ENCODE assay signal across 18 cellular contexts in genomic region chr3:61645148-61645547, GRCh38.
DNase-seq lines count a peak whose midpoint lies in the region; TF ChIP-seq lines count a peak whose summit lies in the region.
"Had no signal": no experiment of that assay in that cellular context is flagged by ENCODE, and none has a peak within 500 bp of the region (broad histone marks: within the 10 kb centered on the region; RNA-seq: fewer than 3 reads in every experiment).

No MANE protein-coding gene starts in this region.

- TF ChIP-seq CTCF in HEK293 (tag by site-specific recombination; IDR thresholded peaks at IDR 0.05), result no peak
- no peak for TF ChIP-seq CTCF in thyroid gland (IDR thresholded peaks at IDR 0.05)
- no peak for TF ChIP-seq CTCF in left ventricle myocardium inferior (IDR thresholded peaks at IDR 0.05; ENCODE audit: borderline replicate concordance)

- TF ChIP-seq POLR2A in thyroid gland (IDR thresholded peaks at IDR 0.05), result no peak

- H3K27ac ChIP-seq in HEK293 (ENCODE audit: extremely low read depth, low read depth, low read length) (no peak overlapping the region), thyroid gland (no peak overlapping the region), left ventricle myocardium inferior (replicated peaks) (no peak overlapping the region)
- H3K27ac ChIP-seq: esophagus muscularis mucosa, upper lobe of right lung had no signal

- H3K36me3 ChIP-seq in HEK293 (ENCODE audit: control insufficient read depth in 2 of 2, insufficient read depth in 1 of 2, low read length in 2 of 2) (no peaks in the 10 kb centered on the region), thyroid gland (no peaks in the 10 kb centered on the region), left ventricle myocardium inferior (no peaks in the 10 kb centered on the region)
- H3K36me3 ChIP-seq: esophagus muscularis mucosa, upper lobe of right lung had no signal

- CTCF ChIA-PET in HEK293 (lab: Yijun Ruan, JAX), result interaction anchor here (0.6 kb wide), 1 partner anchor 216 kb away, joined by 3 read pairs; no protein-coding TSS in a partner anchor

- H3K27me3 ChIP-seq in thyroid gland (no peaks in the 10 kb centered on the region), left ventricle myocardium inferior (ENCODE audit: low read depth) (no peaks in the 10 kb centered on the region)
- H3K27me3 ChIP-seq: esophagus muscularis mucosa, upper lobe of right lung had no signal

- POLR2A ChIA-PET in HEK293 (lab: Yijun Ruan, JAX), result no interaction called here

- intact Hi-C loops in thyroid gland (cut with DNase I) (no loop called here), left ventricle myocardium inferior (cut with micrococcal nuclease) (no loop called here)

- WGBS in thyroid gland, 2 donors, result 95 to 100% methylated on average over 2 of the region's 2 CpGs

- H3K4me3 ChIP-seq in HEK293 (ENCODE audit: low read depth, low read length) (no peak overlapping the region), thyroid gland (replicated peaks in 1 of 3) (no peak overlapping the region), left ventricle myocardium inferior (no peak overlapping the region)
- H3K4me3 ChIP-seq: esophagus muscularis mucosa, GM12878, upper lobe of right lung had no signal

- DNase-seq in NCI-H2081 treated with DMSO at 0.1 percent for 48 hours (lab: John Stamatoyannopoulos, UW) (peak; percentile 23), SW480 (ENCODE audit: low spot score) (peak; percentile 32), myocyte (ENCODE audit: low read depth) (peak; percentile 96), SKM-1 (lab: John Stamatoyannopoulos, UW; ENCODE audit: unreplicated experiment) (no peak), thyroid gland (no peak), left ventricle myocardium inferior (no peak)
- DNase-seq: activated CD4-positive, alpha-beta T cell treated with anti-CD3 and anti-CD28 coated beads for 48 hours; caudate nucleus; NCI-H187 treated with DMSO at 0.1 percent for 48 hours; NCI-H524; nucleus accumbens; OCI-M1; stimulated activated CD4-positive, alpha-beta T cell treated with anti-CD3 and anti-CD28 coated beads, Interleukin-2, amount 100 ng/mL, for 24 hours; stimulated activated naive CD8-positive, alpha-beta T cell treated with anti-CD3 and anti-CD28 coated beads, Interleukin-15, amount 100 ng/mL, for 72 hours; upper lobe of right lung had no signal

- H3K9me3 ChIP-seq in HEK293 (ENCODE audit: control insufficient read depth, insufficient read depth, low read depth, low read length) (no peaks in the 10 kb centered on the region), thyroid gland (no peaks in the 10 kb centered on the region), left ventricle myocardium inferior (replicated peaks) (peaks cover 8% of the 10 kb centered on the region)

- H3K4me1 ChIP-seq in HEK293 (ENCODE audit: control insufficient read depth, insufficient read depth, low read length), result peaks cover 10% of the 10 kb centered on the region
- peaks cover 16 to 25% of the 10 kb centered on the region in 2 donors for H3K4me1 ChIP-seq in thyroid gland
- peaks cover 88% of the 10 kb centered on the region for H3K4me1 ChIP-seq in left ventricle myocardium inferior

TF ChIP-seq in HEK293, 187 proteins besides CTCF, POLR2A, EP300 and RAD21:
- TF ChIP-seq ZNF132 (tag by site-specific recombination; IDR thresholded peaks at IDR 0.05; ENCODE audit: borderline replicate concordance) (no peak), SCRT2 (tag by site-specific recombination; IDR thresholded peaks at IDR 0.05) (peak; percentile 42; the same call in 1 of the 2 replicates), ZNF214 (tag by site-specific recombination; IDR thresholded peaks at IDR 0.05; ENCODE audit: borderline replicate concordance) (no peak), REST (tag by site-specific recombination; IDR thresholded peaks at IDR 0.05) (no peak), SETDB1 (IDR thresholded peaks at IDR 0.05; ENCODE audit: insufficient read length, low read length) (peak; percentile 34), TRIM28 (IDR thresholded peaks at IDR 0.05; ENCODE audit: borderline replicate concordance, low read length) (peak; percentile 58; the same call in 1 of the 2 replicates), ZBTB26 (tag by site-specific recombination; optimal IDR thresholded peaks at IDR 0.05) (no peak), ZNF830 (tag by site-specific recombination; IDR thresholded peaks at IDR 0.05; ENCODE audit: low read depth) (no peak), ZSCAN30 (tag by site-specific recombination; IDR thresholded peaks at IDR 0.05) (no peak)

Comparison
In these comparisons a context has a peak if more than half of its experiments do, and no peak if none do; other contexts are left out.
1. DNase-seq: peak in NCI-H2081 treated with DMSO at 0.1 percent for 48 hours (single experiment), SW480 (single experiment) and myocyte (single experiment); none in SKM-1 (single experiment), thyroid gland (0 of 2) and left ventricle myocardium inferior (single experiment).